1 cellular context compared by ENCODE assay signal in genomic region chr11:76148941-76149613, GRCh38.
A peak's percentile ranks its signal among the peaks of the same experiment; 100 is the strongest.
TF ChIP-seq lines count a peak whose summit lies in the region.

No MANE protein-coding gene starts in this region.

TF ChIP-seq in HepG2, 621 proteins besides CTCF, POLR2A, EP300 and RAD21 (continued from another document):
- TF ChIP-seq, protein P1, sequence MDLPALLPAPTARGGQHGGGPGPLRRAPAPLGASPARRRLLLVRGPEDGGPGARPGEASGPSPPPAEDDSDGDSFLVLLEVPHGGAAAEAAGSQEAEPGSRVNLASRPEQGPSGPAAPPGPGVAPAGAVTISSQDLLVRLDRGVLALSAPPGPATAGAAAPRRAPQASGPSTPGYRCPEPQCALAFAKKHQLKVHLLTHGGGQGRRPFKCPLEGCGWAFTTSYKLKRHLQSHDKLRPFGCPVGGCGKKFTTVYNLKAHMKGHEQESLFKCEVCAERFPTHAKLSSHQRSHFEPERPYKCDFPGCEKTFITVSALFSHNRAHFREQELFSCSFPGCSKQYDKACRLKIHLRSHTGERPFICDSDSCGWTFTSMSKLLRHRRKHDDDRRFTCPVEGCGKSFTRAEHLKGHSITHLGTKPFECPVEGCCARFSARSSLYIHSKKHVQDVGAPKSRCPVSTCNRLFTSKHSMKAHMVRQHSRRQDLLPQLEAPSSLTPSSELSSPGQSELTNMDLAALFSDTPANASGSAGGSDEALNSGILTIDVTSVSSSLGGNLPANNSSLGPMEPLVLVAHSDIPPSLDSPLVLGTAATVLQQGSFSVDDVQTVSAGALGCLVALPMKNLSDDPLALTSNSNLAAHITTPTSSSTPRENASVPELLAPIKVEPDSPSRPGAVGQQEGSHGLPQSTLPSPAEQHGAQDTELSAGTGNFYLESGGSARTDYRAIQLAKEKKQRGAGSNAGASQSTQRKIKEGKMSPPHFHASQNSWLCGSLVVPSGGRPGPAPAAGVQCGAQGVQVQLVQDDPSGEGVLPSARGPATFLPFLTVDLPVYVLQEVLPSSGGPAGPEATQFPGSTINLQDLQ (CRISPR knock-in tag; IDR thresholded peaks at IDR 0.05): no peak
- no peak for TF ChIP-seq GABPA (IDR thresholded peaks at IDR 0.05; ENCODE audit: low read depth, low read length)
- peak; percentile 58 for TF ChIP-seq GABPA (CRISPR knock-in tag; IDR thresholded peaks at IDR 0.05; ENCODE audit: low read depth)
- TF ChIP-seq, protein P2, sequence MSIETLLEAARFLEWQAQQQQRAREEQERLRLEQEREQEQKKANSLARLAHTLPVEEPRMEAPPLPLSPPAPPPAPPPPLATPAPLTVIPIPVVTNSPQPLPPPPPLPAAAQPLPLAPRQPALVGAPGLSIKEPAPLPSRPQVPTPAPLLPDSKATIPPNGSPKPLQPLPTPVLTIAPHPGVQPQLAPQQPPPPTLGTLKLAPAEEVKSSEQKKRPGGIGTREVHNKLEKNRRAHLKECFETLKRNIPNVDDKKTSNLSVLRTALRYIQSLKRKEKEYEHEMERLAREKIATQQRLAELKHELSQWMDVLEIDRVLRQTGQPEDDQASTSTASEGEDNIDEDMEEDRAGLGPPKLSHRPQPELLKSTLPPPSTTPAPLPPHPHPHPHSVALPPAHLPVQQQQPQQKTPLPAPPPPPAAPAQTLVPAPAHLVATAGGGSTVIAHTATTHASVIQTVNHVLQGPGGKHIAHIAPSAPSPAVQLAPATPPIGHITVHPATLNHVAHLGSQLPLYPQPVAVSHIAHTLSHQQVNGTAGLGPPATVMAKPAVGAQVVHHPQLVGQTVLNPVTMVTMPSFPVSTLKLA (IDR thresholded peaks at IDR 0.05): peak; percentile 27; the same call in 1 of the 2 replicates
- TF ChIP-seq BATF2 (CRISPR knock-in tag; IDR thresholded peaks at IDR 0.05): no peak
- TF ChIP-seq ZFX (CRISPR knock-in tag; IDR thresholded peaks at IDR 0.05; ENCODE audit: low read depth): peak; percentile 23; the same call in 1 of the 2 replicates
- 0 out of 2 replicates have a peak, but pooled peaks have one; percentile 48 for TF ChIP-seq ZSCAN29 (CRISPR knock-in tag; conservative IDR thresholded peaks at IDR 0.05)
- no peak for TF ChIP-seq ZNF619 (CRISPR knock-in tag; IDR thresholded peaks at IDR 0.05)
- TF ChIP-seq ZFP41 (CRISPR knock-in tag; IDR thresholded peaks at IDR 0.05; ENCODE audit: borderline replicate concordance): no peak
- TF ChIP-seq ZKSCAN1 (IDR thresholded peaks at IDR 0.05; ENCODE audit: low read length): no peak
- no peak for TF ChIP-seq ASH2L (IDR thresholded peaks at IDR 0.05; ENCODE audit: insufficient read length, low read depth, low read length)
- TF ChIP-seq ZNF687 (CRISPR knock-in tag; IDR thresholded peaks at IDR 0.05): peak; percentile 55
- TF ChIP-seq FOSL1 (CRISPR knock-in tag; IDR thresholded peaks at IDR 0.05; ENCODE audit: borderline replicate concordance): peak; percentile 74
- TF ChIP-seq RXRB (CRISPR knock-in tag; IDR thresholded peaks at IDR 0.05; ENCODE audit: borderline replicate concordance): peak; percentile 73
- no peak for TF ChIP-seq BORCS8-MEF2B (CRISPR knock-in tag; IDR thresholded peaks at IDR 0.05)
- TF ChIP-seq FOSL2 (CRISPR knock-in tag; IDR thresholded peaks at IDR 0.05): peak; percentile 95
